In the genomic region with DNA sequence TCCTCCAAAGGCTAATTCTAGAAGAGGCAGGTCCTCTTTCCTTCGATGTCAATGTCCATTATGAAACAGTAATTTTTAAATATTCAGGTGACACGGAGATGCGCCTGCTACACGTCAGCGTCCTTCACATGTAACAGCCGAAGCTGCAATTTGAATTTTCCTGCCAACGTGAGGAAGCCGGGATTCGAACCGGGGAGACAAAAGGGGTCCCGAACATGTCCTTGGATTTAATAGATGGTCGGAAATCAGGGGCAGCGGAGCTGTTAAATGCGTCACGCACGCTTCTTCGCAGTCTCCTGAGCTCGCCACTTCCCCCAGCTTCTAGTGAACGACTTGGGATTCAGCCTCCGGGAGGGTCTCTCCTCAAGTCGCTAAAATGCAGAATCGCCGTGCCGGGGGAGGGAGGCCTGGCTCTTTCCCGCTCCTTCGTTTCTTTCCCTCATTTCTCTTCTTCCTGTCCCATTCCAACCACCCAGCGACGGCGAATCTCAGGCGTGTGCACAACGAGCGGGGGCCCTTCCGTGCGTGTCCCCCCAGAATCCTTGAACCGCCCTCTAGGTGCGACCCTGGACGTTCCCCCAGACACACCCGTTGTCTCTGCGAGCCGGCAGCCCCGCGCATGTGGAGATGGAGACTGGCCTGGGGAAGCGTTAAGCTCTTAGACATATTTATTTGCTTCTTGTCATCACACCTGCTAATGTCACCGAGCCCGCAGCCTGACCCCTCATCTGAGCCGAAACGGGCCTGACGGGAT, we compare ENCODE assay signal across 1 cellular context.
TF ChIP-seq lines count a peak whose summit lies in the region.

No MANE protein-coding gene starts in this region.

TF ChIP-seq in HepG2, 621 proteins besides CTCF, POLR2A, EP300 and RAD21 (continued from another document):
- TF ChIP-seq, protein P1, sequence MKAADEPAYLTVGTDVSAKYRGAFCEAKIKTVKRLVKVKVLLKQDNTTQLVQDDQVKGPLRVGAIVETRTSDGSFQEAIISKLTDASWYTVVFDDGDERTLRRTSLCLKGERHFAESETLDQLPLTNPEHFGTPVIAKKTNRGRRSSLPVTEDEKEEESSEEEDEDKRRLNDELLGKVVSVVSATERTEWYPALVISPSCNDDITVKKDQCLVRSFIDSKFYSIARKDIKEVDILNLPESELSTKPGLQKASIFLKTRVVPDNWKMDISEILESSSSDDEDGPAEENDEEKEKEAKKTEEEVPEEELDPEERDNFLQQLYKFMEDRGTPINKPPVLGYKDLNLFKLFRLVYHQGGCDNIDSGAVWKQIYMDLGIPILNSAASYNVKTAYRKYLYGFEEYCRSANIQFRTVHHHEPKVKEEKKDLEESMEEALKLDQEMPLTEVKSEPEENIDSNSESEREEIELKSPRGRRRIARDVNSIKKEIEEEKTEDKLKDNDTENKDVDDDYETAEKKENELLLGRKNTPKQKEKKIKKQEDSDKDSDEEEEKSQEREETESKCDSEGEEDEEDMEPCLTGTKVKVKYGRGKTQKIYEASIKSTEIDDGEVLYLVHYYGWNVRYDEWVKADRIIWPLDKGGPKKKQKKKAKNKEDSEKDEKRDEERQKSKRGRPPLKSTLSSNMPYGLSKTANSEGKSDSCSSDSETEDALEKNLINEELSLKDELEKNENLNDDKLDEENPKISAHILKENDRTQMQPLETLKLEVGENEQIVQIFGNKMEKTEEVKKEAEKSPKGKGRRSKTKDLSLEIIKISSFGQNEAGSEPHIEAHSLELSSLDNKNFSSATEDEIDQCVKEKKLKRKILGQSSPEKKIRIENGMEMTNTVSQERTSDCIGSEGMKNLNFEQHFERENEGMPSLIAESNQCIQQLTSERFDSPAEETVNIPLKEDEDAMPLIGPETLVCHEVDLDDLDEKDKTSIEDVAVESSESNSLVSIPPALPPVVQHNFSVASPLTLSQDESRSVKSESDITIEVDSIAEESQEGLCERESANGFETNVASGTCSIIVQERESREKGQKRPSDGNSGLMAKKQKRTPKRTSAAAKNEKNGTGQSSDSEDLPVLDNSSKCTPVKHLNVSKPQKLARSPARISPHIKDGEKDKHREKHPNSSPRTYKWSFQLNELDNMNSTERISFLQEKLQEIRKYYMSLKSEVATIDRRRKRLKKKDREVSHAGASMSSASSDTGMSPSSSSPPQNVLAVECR (CRISPR knock-in tag; IDR thresholded peaks at IDR 0.05; ENCODE audit: borderline replicate concordance) = 0 out of 2 replicates have a peak, but pooled peaks have one; percentile 3
- 0 out of 2 replicates have a peak, but pooled peaks have one; percentile 2 for TF ChIP-seq MTF2 (CRISPR knock-in tag; IDR thresholded peaks at IDR 0.05; ENCODE audit: borderline replicate concordance)
- TF ChIP-seq CHCHD3 (CRISPR knock-in tag; IDR thresholded peaks at IDR 0.05) = no peak
- TF ChIP-seq, protein P2, sequence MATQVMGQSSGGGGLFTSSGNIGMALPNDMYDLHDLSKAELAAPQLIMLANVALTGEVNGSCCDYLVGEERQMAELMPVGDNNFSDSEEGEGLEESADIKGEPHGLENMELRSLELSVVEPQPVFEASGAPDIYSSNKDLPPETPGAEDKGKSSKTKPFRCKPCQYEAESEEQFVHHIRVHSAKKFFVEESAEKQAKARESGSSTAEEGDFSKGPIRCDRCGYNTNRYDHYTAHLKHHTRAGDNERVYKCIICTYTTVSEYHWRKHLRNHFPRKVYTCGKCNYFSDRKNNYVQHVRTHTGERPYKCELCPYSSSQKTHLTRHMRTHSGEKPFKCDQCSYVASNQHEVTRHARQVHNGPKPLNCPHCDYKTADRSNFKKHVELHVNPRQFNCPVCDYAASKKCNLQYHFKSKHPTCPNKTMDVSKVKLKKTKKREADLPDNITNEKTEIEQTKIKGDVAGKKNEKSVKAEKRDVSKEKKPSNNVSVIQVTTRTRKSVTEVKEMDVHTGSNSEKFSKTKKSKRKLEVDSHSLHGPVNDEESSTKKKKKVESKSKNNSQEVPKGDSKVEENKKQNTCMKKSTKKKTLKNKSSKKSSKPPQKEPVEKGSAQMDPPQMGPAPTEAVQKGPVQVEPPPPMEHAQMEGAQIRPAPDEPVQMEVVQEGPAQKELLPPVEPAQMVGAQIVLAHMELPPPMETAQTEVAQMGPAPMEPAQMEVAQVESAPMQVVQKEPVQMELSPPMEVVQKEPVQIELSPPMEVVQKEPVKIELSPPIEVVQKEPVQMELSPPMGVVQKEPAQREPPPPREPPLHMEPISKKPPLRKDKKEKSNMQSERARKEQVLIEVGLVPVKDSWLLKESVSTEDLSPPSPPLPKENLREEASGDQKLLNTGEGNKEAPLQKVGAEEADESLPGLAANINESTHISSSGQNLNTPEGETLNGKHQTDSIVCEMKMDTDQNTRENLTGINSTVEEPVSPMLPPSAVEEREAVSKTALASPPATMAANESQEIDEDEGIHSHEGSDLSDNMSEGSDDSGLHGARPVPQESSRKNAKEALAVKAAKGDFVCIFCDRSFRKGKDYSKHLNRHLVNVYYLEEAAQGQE (IDR thresholded peaks at IDR 0.05; ENCODE audit: borderline replicate concordance in 1 of 2, low read depth in 1 of 2, low read length in 2 of 2) = no peak
- peak; percentile 97 for TF ChIP-seq CBX2 (IDR thresholded peaks at IDR 0.05; ENCODE audit: low read depth, low read length)
- TF ChIP-seq CBX2 (CRISPR knock-in tag; IDR thresholded peaks at IDR 0.05; ENCODE audit: low read depth) = peak; percentile 88
